ENCODE assay signal across 1 cellular context in the genomic region with DNA sequence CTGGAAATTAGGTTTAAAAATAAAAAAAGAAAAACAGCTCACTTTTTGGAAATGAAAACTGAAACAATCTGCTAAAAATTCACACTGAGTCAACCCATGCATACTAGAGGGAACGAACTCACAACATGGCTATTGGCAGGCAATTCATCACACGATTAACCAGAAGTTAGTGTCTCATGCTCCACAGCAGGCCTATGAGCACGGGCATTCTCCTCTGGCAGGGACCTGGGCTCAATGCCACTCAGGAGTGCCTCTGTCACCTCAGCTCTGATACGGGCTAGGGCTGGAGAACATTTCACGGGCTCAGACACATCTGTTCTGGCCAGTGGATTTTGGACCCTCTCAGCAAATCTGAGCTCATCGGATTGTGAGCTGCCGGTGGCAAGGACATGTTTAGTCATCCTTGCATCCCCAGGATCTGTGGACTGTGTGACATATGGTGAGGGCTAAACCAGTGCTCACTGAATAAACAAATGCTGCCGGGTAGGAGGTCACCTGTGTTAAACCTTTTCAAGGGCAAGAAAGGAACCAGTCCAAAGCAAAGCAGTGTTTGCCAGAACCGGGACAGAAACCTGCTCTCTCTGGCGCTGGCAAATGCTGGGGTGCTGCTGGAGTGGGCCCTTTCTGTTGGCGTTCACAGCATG.
TF ChIP-seq lines count a peak whose summit lies in the region.

No MANE protein-coding gene starts in this region.

TF ChIP-seq in HepG2, 621 proteins besides CTCF, POLR2A, EP300 and RAD21 (continued from another document and continues in another):
- TF ChIP-seq, protein P1, sequence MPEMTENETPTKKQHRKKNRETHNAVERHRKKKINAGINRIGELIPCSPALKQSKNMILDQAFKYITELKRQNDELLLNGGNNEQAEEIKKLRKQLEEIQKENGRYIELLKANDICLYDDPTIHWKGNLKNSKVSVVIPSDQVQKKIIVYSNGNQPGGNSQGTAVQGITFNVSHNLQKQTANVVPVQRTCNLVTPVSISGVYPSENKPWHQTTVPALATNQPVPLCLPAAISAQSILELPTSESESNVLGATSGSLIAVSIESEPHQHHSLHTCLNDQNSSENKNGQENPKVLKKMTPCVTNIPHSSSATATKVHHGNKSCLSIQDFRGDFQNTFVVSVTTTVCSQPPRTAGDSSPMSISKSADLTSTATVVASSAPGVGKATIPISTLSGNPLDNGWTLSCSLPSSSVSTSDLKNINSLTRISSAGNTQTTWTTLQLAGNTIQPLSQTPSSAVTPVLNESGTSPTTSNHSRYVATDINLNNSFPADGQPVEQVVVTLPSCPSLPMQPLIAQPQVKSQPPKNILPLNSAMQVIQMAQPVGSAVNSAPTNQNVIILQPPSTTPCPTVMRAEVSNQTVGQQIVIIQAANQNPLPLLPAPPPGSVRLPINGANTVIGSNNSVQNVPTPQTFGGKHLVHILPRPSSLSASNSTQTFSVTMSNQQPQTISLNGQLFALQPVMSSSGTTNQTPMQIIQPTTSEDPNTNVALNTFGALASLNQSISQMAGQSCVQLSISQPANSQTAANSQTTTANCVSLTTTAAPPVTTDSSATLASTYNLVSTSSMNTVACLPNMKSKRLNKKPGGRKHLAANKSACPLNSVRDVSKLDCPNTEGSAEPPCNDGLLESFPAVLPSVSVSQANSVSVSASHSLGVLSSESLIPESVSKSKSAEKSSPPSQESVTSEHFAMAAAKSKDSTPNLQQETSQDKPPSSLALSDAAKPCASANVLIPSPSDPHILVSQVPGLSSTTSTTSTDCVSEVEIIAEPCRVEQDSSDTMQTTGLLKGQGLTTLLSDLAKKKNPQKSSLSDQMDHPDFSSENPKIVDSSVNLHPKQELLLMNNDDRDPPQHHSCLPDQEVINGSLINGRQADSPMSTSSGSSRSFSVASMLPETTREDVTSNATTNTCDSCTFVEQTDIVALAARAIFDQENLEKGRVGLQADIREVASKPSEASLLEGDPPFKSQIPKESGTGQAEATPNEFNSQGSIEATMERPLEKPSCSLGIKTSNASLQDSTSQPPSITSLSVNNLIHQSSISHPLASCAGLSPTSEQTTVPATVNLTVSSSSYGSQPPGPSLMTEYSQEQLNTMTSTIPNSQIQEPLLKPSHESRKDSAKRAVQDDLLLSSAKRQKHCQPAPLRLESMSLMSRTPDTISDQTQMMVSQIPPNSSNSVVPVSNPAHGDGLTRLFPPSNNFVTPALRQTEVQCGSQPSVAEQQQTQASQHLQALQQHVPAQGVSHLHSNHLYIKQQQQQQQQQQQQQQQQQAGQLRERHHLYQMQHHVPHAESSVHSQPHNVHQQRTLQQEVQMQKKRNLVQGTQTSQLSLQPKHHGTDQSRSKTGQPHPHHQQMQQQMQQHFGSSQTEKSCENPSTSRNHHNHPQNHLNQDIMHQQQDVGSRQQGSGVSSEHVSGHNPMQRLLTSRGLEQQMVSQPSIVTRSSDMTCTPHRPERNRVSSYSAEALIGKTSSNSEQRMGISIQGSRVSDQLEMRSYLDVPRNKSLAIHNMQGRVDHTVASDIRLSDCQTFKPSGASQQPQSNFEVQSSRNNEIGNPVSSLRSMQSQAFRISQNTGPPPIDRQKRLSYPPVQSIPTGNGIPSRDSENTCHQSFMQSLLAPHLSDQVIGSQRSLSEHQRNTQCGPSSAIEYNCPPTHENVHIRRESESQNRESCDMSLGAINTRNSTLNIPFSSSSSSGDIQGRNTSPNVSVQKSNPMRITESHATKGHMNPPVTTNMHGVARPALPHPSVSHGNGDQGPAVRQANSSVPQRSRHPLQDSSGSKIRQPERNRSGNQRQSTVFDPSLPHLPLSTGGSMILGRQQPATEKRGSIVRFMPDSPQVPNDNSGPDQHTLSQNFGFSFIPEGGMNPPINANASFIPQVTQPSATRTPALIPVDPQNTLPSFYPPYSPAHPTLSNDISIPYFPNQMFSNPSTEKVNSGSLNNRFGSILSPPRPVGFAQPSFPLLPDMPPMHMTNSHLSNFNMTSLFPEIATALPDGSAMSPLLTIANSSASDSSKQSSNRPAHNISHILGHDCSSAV (CRISPR knock-in tag; IDR thresholded peaks at IDR 0.05; ENCODE audit: borderline replicate concordance), result no peak
- TF ChIP-seq ZNF788 (CRISPR knock-in tag; IDR thresholded peaks at IDR 0.05; ENCODE audit: borderline replicate concordance) (peak; percentile 77; the same call in 1 of the 2 replicates), ZNF24 (IDR thresholded peaks at IDR 0.05) (no peak), FOXC1 (CRISPR knock-in tag; IDR thresholded peaks at IDR 0.05; ENCODE audit: borderline replicate concordance) (no peak), ZNF781 (CRISPR knock-in tag; IDR thresholded peaks at IDR 0.05; ENCODE audit: borderline replicate concordance, not compliant biosample characterization) (no peak), ZNF75D (CRISPR knock-in tag; IDR thresholded peaks at IDR 0.05; ENCODE audit: borderline replicate concordance) (no peak), KDM3A (CRISPR knock-in tag; IDR thresholded peaks at IDR 0.05; ENCODE audit: low read depth) (no peak), RXRA (CRISPR knock-in tag; IDR thresholded peaks at IDR 0.05) (peak; percentile 67; the same call in 1 of the 2 replicates), HDAC2 (CRISPR knock-in tag; IDR thresholded peaks at IDR 0.05) (peak; percentile 90), ZBTB1 (CRISPR knock-in tag; IDR thresholded peaks at IDR 0.05; ENCODE audit: borderline replicate concordance) (no peak), FOXM1 (CRISPR knock-in tag; IDR thresholded peaks at IDR 0.05) (no peak), ZNF773 (CRISPR knock-in tag; IDR thresholded peaks at IDR 0.05; ENCODE audit: borderline replicate concordance) (no peak), ZMYM4 (CRISPR knock-in tag; IDR thresholded peaks at IDR 0.05) (peak; percentile 72), ZFP1 (CRISPR knock-in tag; IDR thresholded peaks at IDR 0.05) (no peak), CREM (IDR thresholded peaks at IDR 0.05) (no peak), CREM (CRISPR knock-in tag; IDR thresholded peaks at IDR 0.05) (no peak), IKZF4 (CRISPR knock-in tag; IDR thresholded peaks at IDR 0.05; ENCODE audit: borderline replicate concordance, low read depth, not compliant biosample characterization) (no peak), ZNF224 (CRISPR knock-in tag; IDR thresholded peaks at IDR 0.05) (no peak), ZNF274 (CRISPR knock-in tag; IDR thresholded peaks at IDR 0.05) (no peak), DR1 (CRISPR knock-in tag; IDR thresholded peaks at IDR 0.05) (no peak), HOXD1 (CRISPR knock-in tag; IDR thresholded peaks at IDR 0.05) (no peak), ZNF567 (CRISPR knock-in tag; IDR thresholded peaks at IDR 0.05; ENCODE audit: borderline replicate concordance) (peak; percentile 25; the same call in 1 of the 2 replicates), ARID2 (CRISPR knock-in tag; IDR thresholded peaks at IDR 0.05; ENCODE audit: borderline replicate concordance) (no peak), TRIM24 (CRISPR knock-in tag; IDR thresholded peaks at IDR 0.05) (no peak)
- TF ChIP-seq, protein P2, sequence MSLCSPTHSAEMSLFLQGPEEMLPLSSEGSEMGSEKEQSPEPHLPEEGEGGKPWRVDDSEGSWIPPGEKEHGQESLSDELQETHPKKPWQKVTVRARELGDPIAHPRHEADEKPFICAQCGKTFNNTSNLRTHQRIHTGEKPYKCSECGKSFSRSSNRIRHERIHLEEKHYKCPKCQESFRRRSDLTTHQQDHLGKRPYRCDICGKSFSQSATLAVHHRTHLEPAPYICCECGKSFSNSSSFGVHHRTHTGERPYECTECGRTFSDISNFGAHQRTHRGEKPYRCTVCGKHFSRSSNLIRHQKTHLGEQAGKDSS (CRISPR knock-in tag; IDR thresholded peaks at IDR 0.05; ENCODE audit: borderline replicate concordance, low read depth), result no peak
- TF ChIP-seq, protein P3, sequence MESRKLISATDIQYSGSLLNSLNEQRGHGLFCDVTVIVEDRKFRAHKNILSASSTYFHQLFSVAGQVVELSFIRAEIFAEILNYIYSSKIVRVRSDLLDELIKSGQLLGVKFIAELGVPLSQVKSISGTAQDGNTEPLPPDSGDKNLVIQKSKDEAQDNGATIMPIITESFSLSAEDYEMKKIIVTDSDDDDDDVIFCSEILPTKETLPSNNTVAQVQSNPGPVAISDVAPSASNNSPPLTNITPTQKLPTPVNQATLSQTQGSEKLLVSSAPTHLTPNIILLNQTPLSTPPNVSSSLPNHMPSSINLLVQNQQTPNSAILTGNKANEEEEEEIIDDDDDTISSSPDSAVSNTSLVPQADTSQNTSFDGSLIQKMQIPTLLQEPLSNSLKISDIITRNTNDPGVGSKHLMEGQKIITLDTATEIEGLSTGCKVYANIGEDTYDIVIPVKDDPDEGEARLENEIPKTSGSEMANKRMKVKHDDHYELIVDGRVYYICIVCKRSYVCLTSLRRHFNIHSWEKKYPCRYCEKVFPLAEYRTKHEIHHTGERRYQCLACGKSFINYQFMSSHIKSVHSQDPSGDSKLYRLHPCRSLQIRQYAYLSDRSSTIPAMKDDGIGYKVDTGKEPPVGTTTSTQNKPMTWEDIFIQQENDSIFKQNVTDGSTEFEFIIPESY (CRISPR knock-in tag; IDR thresholded peaks at IDR 0.05), result peak; percentile 14; the same call in 1 of the 2 replicates
- TF ChIP-seq, protein P4, sequence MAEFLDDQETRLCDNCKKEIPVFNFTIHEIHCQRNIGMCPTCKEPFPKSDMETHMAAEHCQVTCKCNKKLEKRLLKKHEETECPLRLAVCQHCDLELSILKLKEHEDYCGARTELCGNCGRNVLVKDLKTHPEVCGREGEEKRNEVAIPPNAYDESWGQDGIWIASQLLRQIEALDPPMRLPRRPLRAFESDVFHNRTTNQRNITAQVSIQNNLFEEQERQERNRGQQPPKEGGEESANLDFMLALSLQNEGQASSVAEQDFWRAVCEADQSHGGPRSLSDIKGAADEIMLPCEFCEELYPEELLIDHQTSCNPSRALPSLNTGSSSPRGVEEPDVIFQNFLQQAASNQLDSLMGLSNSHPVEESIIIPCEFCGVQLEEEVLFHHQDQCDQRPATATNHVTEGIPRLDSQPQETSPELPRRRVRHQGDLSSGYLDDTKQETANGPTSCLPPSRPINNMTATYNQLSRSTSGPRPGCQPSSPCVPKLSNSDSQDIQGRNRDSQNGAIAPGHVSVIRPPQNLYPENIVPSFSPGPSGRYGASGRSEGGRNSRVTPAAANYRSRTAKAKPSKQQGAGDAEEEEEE (CRISPR knock-in tag; IDR thresholded peaks at IDR 0.05; ENCODE audit: borderline replicate concordance), result no peak
- TF ChIP-seq, protein P5, sequence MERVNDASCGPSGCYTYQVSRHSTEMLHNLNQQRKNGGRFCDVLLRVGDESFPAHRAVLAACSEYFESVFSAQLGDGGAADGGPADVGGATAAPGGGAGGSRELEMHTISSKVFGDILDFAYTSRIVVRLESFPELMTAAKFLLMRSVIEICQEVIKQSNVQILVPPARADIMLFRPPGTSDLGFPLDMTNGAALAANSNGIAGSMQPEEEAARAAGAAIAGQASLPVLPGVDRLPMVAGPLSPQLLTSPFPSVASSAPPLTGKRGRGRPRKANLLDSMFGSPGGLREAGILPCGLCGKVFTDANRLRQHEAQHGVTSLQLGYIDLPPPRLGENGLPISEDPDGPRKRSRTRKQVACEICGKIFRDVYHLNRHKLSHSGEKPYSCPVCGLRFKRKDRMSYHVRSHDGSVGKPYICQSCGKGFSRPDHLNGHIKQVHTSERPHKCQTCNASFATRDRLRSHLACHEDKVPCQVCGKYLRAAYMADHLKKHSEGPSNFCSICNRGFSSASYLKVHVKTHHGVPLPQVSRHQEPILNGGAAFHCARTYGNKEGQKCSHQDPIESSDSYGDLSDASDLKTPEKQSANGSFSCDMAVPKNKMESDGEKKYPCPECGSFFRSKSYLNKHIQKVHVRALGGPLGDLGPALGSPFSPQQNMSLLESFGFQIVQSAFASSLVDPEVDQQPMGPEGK (CRISPR knock-in tag; IDR thresholded peaks at IDR 0.05), result no peak
- TF ChIP-seq, protein P6, sequence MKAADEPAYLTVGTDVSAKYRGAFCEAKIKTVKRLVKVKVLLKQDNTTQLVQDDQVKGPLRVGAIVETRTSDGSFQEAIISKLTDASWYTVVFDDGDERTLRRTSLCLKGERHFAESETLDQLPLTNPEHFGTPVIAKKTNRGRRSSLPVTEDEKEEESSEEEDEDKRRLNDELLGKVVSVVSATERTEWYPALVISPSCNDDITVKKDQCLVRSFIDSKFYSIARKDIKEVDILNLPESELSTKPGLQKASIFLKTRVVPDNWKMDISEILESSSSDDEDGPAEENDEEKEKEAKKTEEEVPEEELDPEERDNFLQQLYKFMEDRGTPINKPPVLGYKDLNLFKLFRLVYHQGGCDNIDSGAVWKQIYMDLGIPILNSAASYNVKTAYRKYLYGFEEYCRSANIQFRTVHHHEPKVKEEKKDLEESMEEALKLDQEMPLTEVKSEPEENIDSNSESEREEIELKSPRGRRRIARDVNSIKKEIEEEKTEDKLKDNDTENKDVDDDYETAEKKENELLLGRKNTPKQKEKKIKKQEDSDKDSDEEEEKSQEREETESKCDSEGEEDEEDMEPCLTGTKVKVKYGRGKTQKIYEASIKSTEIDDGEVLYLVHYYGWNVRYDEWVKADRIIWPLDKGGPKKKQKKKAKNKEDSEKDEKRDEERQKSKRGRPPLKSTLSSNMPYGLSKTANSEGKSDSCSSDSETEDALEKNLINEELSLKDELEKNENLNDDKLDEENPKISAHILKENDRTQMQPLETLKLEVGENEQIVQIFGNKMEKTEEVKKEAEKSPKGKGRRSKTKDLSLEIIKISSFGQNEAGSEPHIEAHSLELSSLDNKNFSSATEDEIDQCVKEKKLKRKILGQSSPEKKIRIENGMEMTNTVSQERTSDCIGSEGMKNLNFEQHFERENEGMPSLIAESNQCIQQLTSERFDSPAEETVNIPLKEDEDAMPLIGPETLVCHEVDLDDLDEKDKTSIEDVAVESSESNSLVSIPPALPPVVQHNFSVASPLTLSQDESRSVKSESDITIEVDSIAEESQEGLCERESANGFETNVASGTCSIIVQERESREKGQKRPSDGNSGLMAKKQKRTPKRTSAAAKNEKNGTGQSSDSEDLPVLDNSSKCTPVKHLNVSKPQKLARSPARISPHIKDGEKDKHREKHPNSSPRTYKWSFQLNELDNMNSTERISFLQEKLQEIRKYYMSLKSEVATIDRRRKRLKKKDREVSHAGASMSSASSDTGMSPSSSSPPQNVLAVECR (CRISPR knock-in tag; IDR thresholded peaks at IDR 0.05; ENCODE audit: borderline replicate concordance), result peak; percentile 84; the same call in 1 of the 2 replicates
- TF ChIP-seq, protein P7, sequence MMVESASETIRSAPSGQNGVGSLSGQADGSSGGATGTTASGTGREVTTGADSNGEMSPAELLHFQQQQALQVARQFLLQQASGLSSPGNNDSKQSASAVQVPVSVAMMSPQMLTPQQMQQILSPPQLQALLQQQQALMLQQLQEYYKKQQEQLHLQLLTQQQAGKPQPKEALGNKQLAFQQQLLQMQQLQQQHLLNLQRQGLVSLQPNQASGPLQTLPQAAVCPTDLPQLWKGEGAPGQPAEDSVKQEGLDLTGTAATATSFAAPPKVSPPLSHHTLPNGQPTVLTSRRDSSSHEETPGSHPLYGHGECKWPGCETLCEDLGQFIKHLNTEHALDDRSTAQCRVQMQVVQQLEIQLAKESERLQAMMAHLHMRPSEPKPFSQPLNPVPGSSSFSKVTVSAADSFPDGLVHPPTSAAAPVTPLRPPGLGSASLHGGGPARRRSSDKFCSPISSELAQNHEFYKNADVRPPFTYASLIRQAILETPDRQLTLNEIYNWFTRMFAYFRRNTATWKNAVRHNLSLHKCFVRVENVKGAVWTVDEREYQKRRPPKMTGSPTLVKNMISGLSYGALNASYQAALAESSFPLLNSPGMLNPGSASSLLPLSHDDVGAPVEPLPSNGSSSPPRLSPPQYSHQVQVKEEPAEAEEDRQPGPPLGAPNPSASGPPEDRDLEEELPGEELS (CRISPR knock-in tag; IDR thresholded peaks at IDR 0.05), result peak; percentile 61; the same call in 1 of the 2 replicates
- TF ChIP-seq, protein P8, sequence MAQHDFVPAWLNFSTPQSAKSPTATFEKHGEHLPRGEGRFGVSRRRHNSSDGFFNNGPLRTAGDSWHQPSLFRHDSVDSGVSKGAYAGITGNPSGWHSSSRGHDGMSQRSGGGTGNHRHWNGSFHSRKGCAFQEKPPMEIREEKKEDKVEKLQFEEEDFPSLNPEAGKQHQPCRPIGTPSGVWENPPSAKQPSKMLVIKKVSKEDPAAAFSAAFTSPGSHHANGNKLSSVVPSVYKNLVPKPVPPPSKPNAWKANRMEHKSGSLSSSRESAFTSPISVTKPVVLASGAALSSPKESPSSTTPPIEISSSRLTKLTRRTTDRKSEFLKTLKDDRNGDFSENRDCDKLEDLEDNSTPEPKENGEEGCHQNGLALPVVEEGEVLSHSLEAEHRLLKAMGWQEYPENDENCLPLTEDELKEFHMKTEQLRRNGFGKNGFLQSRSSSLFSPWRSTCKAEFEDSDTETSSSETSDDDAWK (CRISPR knock-in tag; IDR thresholded peaks at IDR 0.05), result no peak
